ENCODE assay signal across 15 cellular contexts in genomic region chr12:116236986-116237385, GRCh38. TPM values are rescaled to one million over a fixed set of nuclear protein-coding genes. Genes with fewer than 3 reads are reported as not detected.
DNase-seq lines count a peak whose midpoint lies in the region; ATAC-seq and TF ChIP-seq lines count a peak whose summit lies in the region.
"Had no signal": no experiment of that assay in that cellular context is flagged by ENCODE, and none has a peak within 500 bp of the region (broad histone marks: within the 10 kb centered on the region; RNA-seq: fewer than 3 reads in every experiment).

No MANE protein-coding gene starts in this region.

- H2BK5ac ChIP-seq in H9 (ENCODE audit: insufficient read length, low read length): no peak overlapping the region

- no peaks in the 10 kb centered on the region for H3K36me3 ChIP-seq in BE2C
- H3K36me3 ChIP-seq in adipocyte (ENCODE audit: control insufficient read depth, insufficient read depth, low read length, severe bottlenecking): no peaks in the 10 kb centered on the region
- no peaks in the 10 kb centered on the region for H3K36me3 ChIP-seq in Peyer's patch
- H3K36me3 ChIP-seq: stomach had no signal

- no peak overlapping the region for H3T11ph ChIP-seq in H9 (ENCODE audit: low read length)

- no CpG with 5 or more reads among the region's 3 CpGs for WGBS in H9 (ENCODE audit: extremely low coverage, insufficient read length, low lambda C conversion rate)

- H4K8ac ChIP-seq in H9 (replicated peaks; ENCODE audit: insufficient read length, low read depth, low read length): no peak overlapping the region

- no peak overlapping the region for H2BK12ac ChIP-seq in H9 (ENCODE audit: insufficient read length, low read depth, low read length)

- H3K27ac ChIP-seq in H9 (ENCODE audit: insufficient read length, low read depth, low read length) (peak overlapping the region; percentile 7), Peyer's patch (no peak overlapping the region)
- H3K27ac ChIP-seq: HL-60, RWPE1, stomach had no signal

- H3K27me3 Mint-ChIP-seq in H9 (ENCODE audit: low read depth) (no peaks in the 10 kb centered on the region; the same call in 1 of the 2 replicates), mesothelial cell of epicardium (ENCODE audit: low read depth) (no peaks in the 10 kb centered on the region)

- H2BK20ac ChIP-seq in H9 (ENCODE audit: low read depth, low read length, poor library complexity, severe bottlenecking): no peak overlapping the region

- no peak overlapping the region for H2AFZ ChIP-seq in H9 (ENCODE audit: low read length)

- peaks cover 6% of the 10 kb centered on the region for H3K79me1 ChIP-seq in H9 (ENCODE audit: insufficient read depth, low read depth, low read length, poor library complexity, severe bottlenecking)

- no peaks in the 10 kb centered on the region for H3K9me3 ChIP-seq in BE2C
- H3K9me3 ChIP-seq in H9 (ENCODE audit: control insufficient read depth, low read depth, low read length): no peaks in the 10 kb centered on the region
- H3K9me3 ChIP-seq in adipocyte (ENCODE audit: control insufficient read depth, low read length): no peaks in the 10 kb centered on the region
- no peaks in the 10 kb centered on the region for H3K9me3 ChIP-seq in Peyer's patch
- H3K9me3 ChIP-seq: Caco-2, stomach had no signal

- H2BK15ac ChIP-seq in H9 (ENCODE audit: low read depth, low read length): no peak overlapping the region

- H3K27me3 ChIP-seq in BE2C: no peaks in the 10 kb centered on the region
- H3K27me3 ChIP-seq in H9 (ENCODE audit: insufficient read depth, low read length): no peaks in the 10 kb centered on the region
- H3K27me3 ChIP-seq in adipocyte (replicated peaks; ENCODE audit: control insufficient read depth, insufficient read depth, low read length): no peaks in the 10 kb centered on the region
- no peaks in the 10 kb centered on the region for H3K27me3 ChIP-seq in Peyer's patch
- H3K27me3 ChIP-seq: stomach had no signal

- H3K4me3 Mint-ChIP-seq in H9 (no peak overlapping the region), mesothelial cell of epicardium (no peak overlapping the region)

- peak overlapping the region in 1 of 3 experiments; percentile 75; a peak in 3 of 7 replicates for H3K27ac Mint-ChIP-seq in H9
- peak overlapping the region; percentile 37 for H3K27ac Mint-ChIP-seq in mesothelial cell of epicardium

- H3K9ac ChIP-seq in H9 (ENCODE audit: extremely low read depth, insufficient read length, low read length): no peak overlapping the region
- peak overlapping the region; percentile 45 for H3K9ac ChIP-seq in adipocyte (ENCODE audit: low read length)

- H3K14ac ChIP-seq in H9 (ENCODE audit: insufficient read depth, low read length): no peak overlapping the region

- H3K23ac ChIP-seq in H9 (ENCODE audit: insufficient read length, low read depth, low read length): no peak overlapping the region

- peaks cover 12% of the 10 kb centered on the region for H3K4me1 ChIP-seq in BE2C
- H3K4me1 ChIP-seq in H9 (ENCODE audit: insufficient read depth, low read length): no peaks in the 10 kb centered on the region
- peaks cover 35% of the 10 kb centered on the region for H3K4me1 ChIP-seq in adipocyte (ENCODE audit: control insufficient read depth, insufficient read depth, low read length)
- no peaks in the 10 kb centered on the region for H3K4me1 ChIP-seq in Peyer's patch

- H3K4me1 Mint-ChIP-seq in H9 (peaks cover 4 to 13% of the 10 kb centered on the region in 2 experiments; a peak in 3 of 4 replicates), mesothelial cell of epicardium (peaks cover 24% of the 10 kb centered on the region)

- peaks cover 2% of the 10 kb centered on the region; the same call in 1 of the 2 replicates for H3K79me2 ChIP-seq in H9 (ENCODE audit: insufficient read depth, low read length)

- no peak for ATAC-seq in HG03521 (IDR thresholded peaks at IDR 0.05; ENCODE audit: unreplicated experiment)
- ATAC-seq in HG02798 (IDR thresholded peaks at IDR 0.05; ENCODE audit: poor library complexity, unreplicated experiment): no peak

- peaks cover 0 to 4% (median 0%) of the 10 kb centered on the region in 3 experiments; a peak in 1 of 7 replicates for H3K36me3 Mint-ChIP-seq in H9 (ENCODE audit: insufficient read depth in 1 of 3, low read depth in 3 of 3)
- peaks cover 4% of the 10 kb centered on the region for H3K36me3 Mint-ChIP-seq in mesothelial cell of epicardium

- H3K4me2 ChIP-seq in H9 (ENCODE audit: insufficient read depth, insufficient read length, low read length): no peak overlapping the region

- H3K4ac ChIP-seq in H9 (ENCODE audit: low read depth, low read length): no peak overlapping the region

- H3K9me3 Mint-ChIP-seq in H9: no peaks in the 10 kb centered on the region
- H3K9me3 Mint-ChIP-seq in mesothelial cell of epicardium: no peaks in the 10 kb centered on the region

- H4K91ac ChIP-seq in H9 (ENCODE audit: insufficient read length, low read depth, low read length): no peak overlapping the region

- no peak overlapping the region for H2BK120ac ChIP-seq in H9 (ENCODE audit: low read depth, low read length, poor library complexity, severe bottlenecking)

- no peaks in the 10 kb centered on the region for H4K20me1 ChIP-seq in H9 (ENCODE audit: control insufficient read depth, insufficient read depth, insufficient read length)

- H3K4me3 ChIP-seq in BE2C (ENCODE audit: low read depth, low read length) (peak overlapping the region; percentile 31), adipocyte (ENCODE audit: low read length) (no peak overlapping the region), Peyer's patch (no peak overlapping the region)
- H3K4me3 ChIP-seq: stomach had no signal

- no peak overlapping the region for H3K56ac ChIP-seq in H9 (ENCODE audit: insufficient read length, low read depth, low read length)

- no peak overlapping the region for H4K5ac ChIP-seq in H9 (ENCODE audit: insufficient read length, low read depth, low read length)

- H3K23me2 ChIP-seq in H9 (ENCODE audit: insufficient read length, low read depth, low read length, poor library complexity, severe bottlenecking): no peaks in the 10 kb centered on the region

- TF ChIP-seq CTCF in BE2C (IDR thresholded peaks at IDR 0.05; ENCODE audit: low read depth, low read length) (no peak), H9 (conservative IDR thresholded peaks at IDR 0.05) (no peak), mesothelial cell of epicardium (IDR thresholded peaks at IDR 0.05; ENCODE audit: unreplicated experiment) (no peak), Peyer's patch (IDR thresholded peaks at IDR 0.05) (no peak)

- no peak overlapping the region for H2AK5ac ChIP-seq in H9 (ENCODE audit: insufficient read length, low read length)

- DNase-seq in BE2C (peak; percentile 16), H9 (no peak), adipocyte (ENCODE audit: low read depth) (peak; percentile 30), mesothelial cell of epicardium (ENCODE audit: low spot score in 2 of 2, unreplicated experiment in 2 of 2) (no peak), Peyer's patch (no peak), KG1 (lab: John Stamatoyannopoulos, UW) (no peak)
- DNase-seq: Caco-2; NCI-H446 treated with DMSO at 0.1 percent for 48 hours; retina; stimulated activated CD4-positive, alpha-beta T cell treated with anti-CD3 and anti-CD28 coated beads, Interleukin-4, amount 100 ng/mL, for 4 hours; stomach had no signal

- no peak for TF ChIP-seq POLR2A in Peyer's patch (IDR thresholded peaks at IDR 0.05)

- no peak overlapping the region for H3K18ac ChIP-seq in H9 (ENCODE audit: insufficient read length, low read depth, low read length)

RNA-seq across cellular contexts. Expression of gene MED13L, which starts 40.5 kb away (rescaled TPM):
- 35.0 TPM for polyA plus RNA-seq in BE2C (2012; ENCODE audit: insufficient read depth, insufficient read length, low read depth)
- total RNA-seq in H9 (2021) (51.3 and 52.4 TPM in 2 replicates), mesothelial cell of epicardium (174 to 179 TPM (median 178 TPM) in 3 replicates), Peyer's patch (100 to 1,000 TPM; 127 to 181 (median 145) TPM)

Comparison
In these comparisons a context has a peak if more than half of its experiments do, and no peak if none do; other contexts are left out.
1. DNase-seq: peak in BE2C (single experiment) and adipocyte (single experiment); none in H9 (single experiment), mesothelial cell of epicardium (0 of 2), Peyer's patch (0 of 3) and KG1 (single experiment).